In the genomic region with DNA sequence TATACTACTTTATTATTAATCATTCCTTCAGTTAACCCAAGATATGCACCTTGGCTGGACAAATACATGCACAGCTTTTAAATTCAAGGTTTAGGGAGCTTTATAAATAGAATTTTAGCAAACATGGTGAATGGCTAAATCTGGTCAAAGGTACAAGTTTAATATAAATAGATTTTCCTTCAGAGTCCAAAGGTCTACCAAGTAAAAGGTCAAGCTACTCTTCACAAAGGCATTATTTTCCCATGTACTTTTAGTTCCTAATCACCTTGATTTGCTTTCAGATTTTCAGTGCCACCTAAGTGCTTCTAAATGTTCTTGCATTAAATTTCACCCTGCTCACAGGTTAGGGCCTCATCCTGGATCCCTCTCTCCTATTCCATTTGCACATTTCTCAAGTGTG, we compare ENCODE assay signal across 1 cellular context.
TF ChIP-seq lines count a peak whose summit lies in the region.

No MANE protein-coding gene starts in this region.

TF ChIP-seq in WTC11, 78 proteins besides CTCF, POLR2A, EP300 and RAD21 (continued from another document):
- TF ChIP-seq, protein P1, sequence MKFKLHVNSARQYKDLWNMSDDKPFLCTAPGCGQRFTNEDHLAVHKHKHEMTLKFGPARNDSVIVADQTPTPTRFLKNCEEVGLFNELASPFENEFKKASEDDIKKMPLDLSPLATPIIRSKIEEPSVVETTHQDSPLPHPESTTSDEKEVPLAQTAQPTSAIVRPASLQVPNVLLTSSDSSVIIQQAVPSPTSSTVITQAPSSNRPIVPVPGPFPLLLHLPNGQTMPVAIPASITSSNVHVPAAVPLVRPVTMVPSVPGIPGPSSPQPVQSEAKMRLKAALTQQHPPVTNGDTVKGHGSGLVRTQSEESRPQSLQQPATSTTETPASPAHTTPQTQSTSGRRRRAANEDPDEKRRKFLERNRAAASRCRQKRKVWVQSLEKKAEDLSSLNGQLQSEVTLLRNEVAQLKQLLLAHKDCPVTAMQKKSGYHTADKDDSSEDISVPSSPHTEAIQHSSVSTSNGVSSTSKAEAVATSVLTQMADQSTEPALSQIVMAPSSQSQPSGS (CRISPR knock-in tag; IDR thresholded peaks at IDR 0.05; ENCODE audit: borderline replicate concordance, low read depth): no peak
- TF ChIP-seq HMGA2 (CRISPR knock-in tag; IDR thresholded peaks at IDR 0.05): no peak
